ENCODE assay signal across 1 cellular context in the genomic region with DNA sequence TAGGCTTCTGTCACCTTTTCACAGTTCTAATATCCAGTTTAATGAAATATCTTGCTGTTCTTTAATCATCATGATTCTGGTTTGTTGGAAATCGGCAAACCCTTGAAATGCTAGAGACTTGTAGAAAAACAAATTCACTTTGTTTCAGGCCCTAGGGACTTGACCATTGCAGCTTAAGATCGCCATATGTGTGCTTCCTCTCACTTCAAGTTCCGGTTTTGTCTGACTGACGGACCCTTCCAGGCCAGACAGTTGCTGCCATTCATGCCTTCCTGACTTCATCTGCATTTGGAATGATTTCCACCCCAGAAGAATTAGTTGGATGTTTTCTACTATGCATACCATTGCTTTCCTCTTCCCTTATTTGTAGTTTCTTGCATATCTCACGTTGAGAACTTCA.
TF ChIP-seq lines count a peak whose summit lies in the region.

No MANE protein-coding gene starts in this region.

TF ChIP-seq in WTC11, 78 proteins besides CTCF, POLR2A, EP300 and RAD21 (continued from another document):
- TF ChIP-seq, protein P1, sequence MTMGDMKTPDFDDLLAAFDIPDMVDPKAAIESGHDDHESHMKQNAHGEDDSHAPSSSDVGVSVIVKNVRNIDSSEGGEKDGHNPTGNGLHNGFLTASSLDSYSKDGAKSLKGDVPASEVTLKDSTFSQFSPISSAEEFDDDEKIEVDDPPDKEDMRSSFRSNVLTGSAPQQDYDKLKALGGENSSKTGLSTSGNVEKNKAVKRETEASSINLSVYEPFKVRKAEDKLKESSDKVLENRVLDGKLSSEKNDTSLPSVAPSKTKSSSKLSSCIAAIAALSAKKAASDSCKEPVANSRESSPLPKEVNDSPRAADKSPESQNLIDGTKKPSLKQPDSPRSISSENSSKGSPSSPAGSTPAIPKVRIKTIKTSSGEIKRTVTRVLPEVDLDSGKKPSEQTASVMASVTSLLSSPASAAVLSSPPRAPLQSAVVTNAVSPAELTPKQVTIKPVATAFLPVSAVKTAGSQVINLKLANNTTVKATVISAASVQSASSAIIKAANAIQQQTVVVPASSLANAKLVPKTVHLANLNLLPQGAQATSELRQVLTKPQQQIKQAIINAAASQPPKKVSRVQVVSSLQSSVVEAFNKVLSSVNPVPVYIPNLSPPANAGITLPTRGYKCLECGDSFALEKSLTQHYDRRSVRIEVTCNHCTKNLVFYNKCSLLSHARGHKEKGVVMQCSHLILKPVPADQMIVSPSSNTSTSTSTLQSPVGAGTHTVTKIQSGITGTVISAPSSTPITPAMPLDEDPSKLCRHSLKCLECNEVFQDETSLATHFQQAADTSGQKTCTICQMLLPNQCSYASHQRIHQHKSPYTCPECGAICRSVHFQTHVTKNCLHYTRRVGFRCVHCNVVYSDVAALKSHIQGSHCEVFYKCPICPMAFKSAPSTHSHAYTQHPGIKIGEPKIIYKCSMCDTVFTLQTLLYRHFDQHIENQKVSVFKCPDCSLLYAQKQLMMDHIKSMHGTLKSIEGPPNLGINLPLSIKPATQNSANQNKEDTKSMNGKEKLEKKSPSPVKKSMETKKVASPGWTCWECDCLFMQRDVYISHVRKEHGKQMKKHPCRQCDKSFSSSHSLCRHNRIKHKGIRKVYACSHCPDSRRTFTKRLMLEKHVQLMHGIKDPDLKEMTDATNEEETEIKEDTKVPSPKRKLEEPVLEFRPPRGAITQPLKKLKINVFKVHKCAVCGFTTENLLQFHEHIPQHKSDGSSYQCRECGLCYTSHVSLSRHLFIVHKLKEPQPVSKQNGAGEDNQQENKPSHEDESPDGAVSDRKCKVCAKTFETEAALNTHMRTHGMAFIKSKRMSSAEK (CRISPR knock-in tag; IDR thresholded peaks at IDR 0.05; ENCODE audit: borderline replicate concordance) = no peak
- TF ChIP-seq, protein P2, sequence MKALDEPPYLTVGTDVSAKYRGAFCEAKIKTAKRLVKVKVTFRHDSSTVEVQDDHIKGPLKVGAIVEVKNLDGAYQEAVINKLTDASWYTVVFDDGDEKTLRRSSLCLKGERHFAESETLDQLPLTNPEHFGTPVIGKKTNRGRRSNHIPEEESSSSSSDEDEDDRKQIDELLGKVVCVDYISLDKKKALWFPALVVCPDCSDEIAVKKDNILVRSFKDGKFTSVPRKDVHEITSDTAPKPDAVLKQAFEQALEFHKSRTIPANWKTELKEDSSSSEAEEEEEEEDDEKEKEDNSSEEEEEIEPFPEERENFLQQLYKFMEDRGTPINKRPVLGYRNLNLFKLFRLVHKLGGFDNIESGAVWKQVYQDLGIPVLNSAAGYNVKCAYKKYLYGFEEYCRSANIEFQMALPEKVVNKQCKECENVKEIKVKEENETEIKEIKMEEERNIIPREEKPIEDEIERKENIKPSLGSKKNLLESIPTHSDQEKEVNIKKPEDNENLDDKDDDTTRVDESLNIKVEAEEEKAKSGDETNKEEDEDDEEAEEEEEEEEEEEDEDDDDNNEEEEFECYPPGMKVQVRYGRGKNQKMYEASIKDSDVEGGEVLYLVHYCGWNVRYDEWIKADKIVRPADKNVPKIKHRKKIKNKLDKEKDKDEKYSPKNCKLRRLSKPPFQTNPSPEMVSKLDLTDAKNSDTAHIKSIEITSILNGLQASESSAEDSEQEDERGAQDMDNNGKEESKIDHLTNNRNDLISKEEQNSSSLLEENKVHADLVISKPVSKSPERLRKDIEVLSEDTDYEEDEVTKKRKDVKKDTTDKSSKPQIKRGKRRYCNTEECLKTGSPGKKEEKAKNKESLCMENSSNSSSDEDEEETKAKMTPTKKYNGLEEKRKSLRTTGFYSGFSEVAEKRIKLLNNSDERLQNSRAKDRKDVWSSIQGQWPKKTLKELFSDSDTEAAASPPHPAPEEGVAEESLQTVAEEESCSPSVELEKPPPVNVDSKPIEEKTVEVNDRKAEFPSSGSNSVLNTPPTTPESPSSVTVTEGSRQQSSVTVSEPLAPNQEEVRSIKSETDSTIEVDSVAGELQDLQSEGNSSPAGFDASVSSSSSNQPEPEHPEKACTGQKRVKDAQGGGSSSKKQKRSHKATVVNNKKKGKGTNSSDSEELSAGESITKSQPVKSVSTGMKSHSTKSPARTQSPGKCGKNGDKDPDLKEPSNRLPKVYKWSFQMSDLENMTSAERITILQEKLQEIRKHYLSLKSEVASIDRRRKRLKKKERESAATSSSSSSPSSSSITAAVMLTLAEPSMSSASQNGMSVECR (CRISPR knock-in tag; IDR thresholded peaks at IDR 0.05; ENCODE audit: borderline replicate concordance) = no peak
- TF ChIP-seq, protein P3, sequence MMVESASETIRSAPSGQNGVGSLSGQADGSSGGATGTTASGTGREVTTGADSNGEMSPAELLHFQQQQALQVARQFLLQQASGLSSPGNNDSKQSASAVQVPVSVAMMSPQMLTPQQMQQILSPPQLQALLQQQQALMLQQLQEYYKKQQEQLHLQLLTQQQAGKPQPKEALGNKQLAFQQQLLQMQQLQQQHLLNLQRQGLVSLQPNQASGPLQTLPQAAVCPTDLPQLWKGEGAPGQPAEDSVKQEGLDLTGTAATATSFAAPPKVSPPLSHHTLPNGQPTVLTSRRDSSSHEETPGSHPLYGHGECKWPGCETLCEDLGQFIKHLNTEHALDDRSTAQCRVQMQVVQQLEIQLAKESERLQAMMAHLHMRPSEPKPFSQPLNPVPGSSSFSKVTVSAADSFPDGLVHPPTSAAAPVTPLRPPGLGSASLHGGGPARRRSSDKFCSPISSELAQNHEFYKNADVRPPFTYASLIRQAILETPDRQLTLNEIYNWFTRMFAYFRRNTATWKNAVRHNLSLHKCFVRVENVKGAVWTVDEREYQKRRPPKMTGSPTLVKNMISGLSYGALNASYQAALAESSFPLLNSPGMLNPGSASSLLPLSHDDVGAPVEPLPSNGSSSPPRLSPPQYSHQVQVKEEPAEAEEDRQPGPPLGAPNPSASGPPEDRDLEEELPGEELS (CRISPR knock-in tag; IDR thresholded peaks at IDR 0.05) = no peak
- TF ChIP-seq, protein P4, sequence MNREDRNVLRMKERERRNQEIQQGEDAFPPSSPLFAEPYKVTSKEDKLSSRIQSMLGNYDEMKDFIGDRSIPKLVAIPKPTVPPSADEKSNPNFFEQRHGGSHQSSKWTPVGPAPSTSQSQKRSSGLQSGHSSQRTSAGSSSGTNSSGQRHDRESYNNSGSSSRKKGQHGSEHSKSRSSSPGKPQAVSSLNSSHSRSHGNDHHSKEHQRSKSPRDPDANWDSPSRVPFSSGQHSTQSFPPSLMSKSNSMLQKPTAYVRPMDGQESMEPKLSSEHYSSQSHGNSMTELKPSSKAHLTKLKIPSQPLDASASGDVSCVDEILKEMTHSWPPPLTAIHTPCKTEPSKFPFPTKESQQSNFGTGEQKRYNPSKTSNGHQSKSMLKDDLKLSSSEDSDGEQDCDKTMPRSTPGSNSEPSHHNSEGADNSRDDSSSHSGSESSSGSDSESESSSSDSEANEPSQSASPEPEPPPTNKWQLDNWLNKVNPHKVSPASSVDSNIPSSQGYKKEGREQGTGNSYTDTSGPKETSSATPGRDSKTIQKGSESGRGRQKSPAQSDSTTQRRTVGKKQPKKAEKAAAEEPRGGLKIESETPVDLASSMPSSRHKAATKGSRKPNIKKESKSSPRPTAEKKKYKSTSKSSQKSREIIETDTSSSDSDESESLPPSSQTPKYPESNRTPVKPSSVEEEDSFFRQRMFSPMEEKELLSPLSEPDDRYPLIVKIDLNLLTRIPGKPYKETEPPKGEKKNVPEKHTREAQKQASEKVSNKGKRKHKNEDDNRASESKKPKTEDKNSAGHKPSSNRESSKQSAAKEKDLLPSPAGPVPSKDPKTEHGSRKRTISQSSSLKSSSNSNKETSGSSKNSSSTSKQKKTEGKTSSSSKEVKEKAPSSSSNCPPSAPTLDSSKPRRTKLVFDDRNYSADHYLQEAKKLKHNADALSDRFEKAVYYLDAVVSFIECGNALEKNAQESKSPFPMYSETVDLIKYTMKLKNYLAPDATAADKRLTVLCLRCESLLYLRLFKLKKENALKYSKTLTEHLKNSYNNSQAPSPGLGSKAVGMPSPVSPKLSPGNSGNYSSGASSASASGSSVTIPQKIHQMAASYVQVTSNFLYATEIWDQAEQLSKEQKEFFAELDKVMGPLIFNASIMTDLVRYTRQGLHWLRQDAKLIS (CRISPR knock-in tag; IDR thresholded peaks at IDR 0.05; ENCODE audit: borderline replicate concordance) = no peak
- TF ChIP-seq SOX15 (CRISPR knock-in tag; IDR thresholded peaks at IDR 0.05) (no peak), NR2C2 (CRISPR knock-in tag; IDR thresholded peaks at IDR 0.05) (no peak)
- TF ChIP-seq, protein P5, sequence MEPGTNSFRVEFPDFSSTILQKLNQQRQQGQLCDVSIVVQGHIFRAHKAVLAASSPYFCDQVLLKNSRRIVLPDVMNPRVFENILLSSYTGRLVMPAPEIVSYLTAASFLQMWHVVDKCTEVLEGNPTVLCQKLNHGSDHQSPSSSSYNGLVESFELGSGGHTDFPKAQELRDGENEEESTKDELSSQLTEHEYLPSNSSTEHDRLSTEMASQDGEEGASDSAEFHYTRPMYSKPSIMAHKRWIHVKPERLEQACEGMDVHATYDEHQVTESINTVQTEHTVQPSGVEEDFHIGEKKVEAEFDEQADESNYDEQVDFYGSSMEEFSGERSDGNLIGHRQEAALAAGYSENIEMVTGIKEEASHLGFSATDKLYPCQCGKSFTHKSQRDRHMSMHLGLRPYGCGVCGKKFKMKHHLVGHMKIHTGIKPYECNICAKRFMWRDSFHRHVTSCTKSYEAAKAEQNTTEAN (CRISPR knock-in tag; IDR thresholded peaks at IDR 0.05) = no peak
